Comparison of ENCODE assay signal across 16 cellular contexts in the genomic region with DNA sequence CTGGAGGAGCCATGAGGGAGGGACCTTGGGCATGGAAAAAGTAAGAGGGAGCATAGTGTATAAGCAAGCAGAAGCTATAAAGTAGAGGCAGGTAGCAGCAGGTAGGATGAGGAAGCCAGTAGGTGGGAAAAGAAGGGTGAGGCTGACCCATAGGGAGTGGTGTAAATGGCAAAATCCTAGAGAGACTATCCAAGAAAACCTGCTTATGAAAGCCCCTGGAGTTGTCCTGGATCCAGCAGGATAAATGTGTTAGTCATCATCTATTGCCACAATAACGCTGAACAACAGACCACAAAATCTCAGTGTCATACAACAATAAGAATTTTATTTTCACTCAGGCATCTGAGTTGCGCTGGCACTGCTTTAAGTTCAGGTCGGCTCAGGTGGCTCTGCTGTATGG. TPM values are rescaled to one million over a fixed set of nuclear protein-coding genes. Genes with fewer than 3 reads are reported as not detected.
DNase-seq lines count a peak whose midpoint lies in the region; ATAC-seq and TF ChIP-seq lines count a peak whose summit lies in the region.
"Had no signal": no experiment of that assay in that cellular context is flagged by ENCODE, and none has a peak within 500 bp of the region (broad histone marks: within the 10 kb centered on the region; RNA-seq: fewer than 3 reads in every experiment).

No MANE protein-coding gene starts in this region.

- intact Hi-C loops in dorsolateral prefrontal cortex (cut with DNase I), result no loop called here

- peaks cover 52% of the 10 kb centered on the region for H3K79me2 ChIP-seq in osteoblast (ENCODE audit: insufficient read depth, low read length)

- H2AFZ ChIP-seq in osteoblast (ENCODE audit: low read length), result no peak overlapping the region

- TF ChIP-seq CTCF in osteoblast (IDR thresholded peaks at IDR 0.05; ENCODE audit: extremely low read depth, low read depth, low read length) (no peak), dorsolateral prefrontal cortex (IDR thresholded peaks at IDR 0.05 in 54 of 56, conservative IDR thresholded peaks at IDR 0.05 in 2 of 56; ENCODE audit: low read depth in 1 of 56, partially characterized antibody in 56 of 56) (no peak)

- peaks cover 19% of the 10 kb centered on the region for H3K9me3 ChIP-seq in MG63
- H3K9me3 ChIP-seq in osteoblast (ENCODE audit: low read depth, low read length), result no peaks in the 10 kb centered on the region
- H3K9me3 ChIP-seq: pancreas had no signal

- H3K36me3 ChIP-seq in MG63 (0 out of 2 replicates have a peak, but pooled peaks cover 3% of the 10 kb centered on the region), osteoblast (ENCODE audit: insufficient read depth, low read length) (no peaks in the 10 kb centered on the region)

- no peak overlapping the region for H3K4me3 ChIP-seq in MG63
- H3K4me3 ChIP-seq in osteoblast (ENCODE audit: insufficient read depth, low read length), result no peak overlapping the region
- no peak overlapping the region for H3K4me3 ChIP-seq in dorsolateral prefrontal cortex
- H3K4me3 ChIP-seq: body of pancreas, mucosa of descending colon, pancreas, SK-N-MC had no signal

- H4K20me1 ChIP-seq in osteoblast (ENCODE audit: insufficient read depth, low read length), result peaks cover 52% of the 10 kb centered on the region

- DNase-seq in Daoy (ENCODE audit: low read depth), result peak; percentile 17
- DNase-seq in MG63, result peak; percentile 7
- peak; percentile 20 for DNase-seq in dedifferentiated amniotic fluid mesenchymal stem cell (ENCODE audit: extremely low spot score)
- peak; percentile 47 for DNase-seq in osteoblast (ENCODE audit: insufficient read length, low spot score, missing footprints)
- no peak for DNase-seq in NCI-H526 (lab: John Stamatoyannopoulos, UW)
- no peak for DNase-seq in NCI-H446 treated with DMSO at 0.1 percent for 48 hours (lab: John Stamatoyannopoulos, UW)
- no peak for DNase-seq in dorsolateral prefrontal cortex
- DNase-seq: body of pancreas; effector CD8-positive, alpha-beta T cell; kidney; mucosa of descending colon; NCI-H1092 treated with DMSO at 0.1 percent for 48 hours; pancreas had no signal

- H3K27ac ChIP-seq in osteoblast (ENCODE audit: low read depth, low read length) (no peak overlapping the region), dorsolateral prefrontal cortex (no peak overlapping the region)
- H3K27ac ChIP-seq: body of pancreas, C4-2B, pancreas, SK-N-MC had no signal

- H3K27me3 ChIP-seq in MG63, result no peaks in the 10 kb centered on the region
- H3K27me3 ChIP-seq in osteoblast (ENCODE audit: insufficient read depth, low read length), result no peaks in the 10 kb centered on the region
- H3K27me3 ChIP-seq in dorsolateral prefrontal cortex, result no peaks in the 10 kb centered on the region
- H3K27me3 ChIP-seq: body of pancreas, pancreas had no signal

- ATAC-seq in GM21526 (IDR thresholded peaks at IDR 0.05; ENCODE audit: low FRiP score, unreplicated experiment), result no peak
- ATAC-seq: body of pancreas, mucosa of descending colon, pancreas had no signal

- peak overlapping the region; percentile 12 for H3K4me2 ChIP-seq in osteoblast (ENCODE audit: insufficient read depth, low read length)

- peaks cover 11% of the 10 kb centered on the region for H3K4me1 ChIP-seq in osteoblast (ENCODE audit: insufficient read depth, low read length)
- H3K4me1 ChIP-seq: body of pancreas had no signal

RNA-seq across cellular contexts. Expression of a gene that starts 30.2 kb away (rescaled TPM):
- 9.8 and 11.4 TPM in 2 replicates for total RNA-seq in Daoy (2014; rRNA removed; shearing (Covaris generic))
- 16.1 and 27.2 TPM in 2 replicates for total RNA-seq in MG63 (2014; rRNA removed; shearing (Covaris generic); ENCODE audit: low replicate concordance)
- total RNA-seq in osteoblast (32.2 and 34.2 TPM in 2 replicates), dorsolateral prefrontal cortex (100 to 1,000 TPM in 110 of 120 experiments, 10 to 100 TPM in 10; 89.1 to 162 (median 116) TPM)

Comparison
In these comparisons a context has a peak if more than half of its experiments do, and no peak if none do; other contexts are left out.
1. DNase-seq: peak in Daoy (single experiment), MG63 (single experiment), dedifferentiated amniotic fluid mesenchymal stem cell (single experiment) and osteoblast (single experiment); none in NCI-H526 (0 of 2), NCI-H446 treated with DMSO at 0.1 percent for 48 hours (single experiment) and dorsolateral prefrontal cortex (0 of 10).